In genomic region chr12:70645494-70646317, GRCh38 we compare ENCODE assay signal across 8 cellular contexts. TPM values are rescaled to one million over a fixed set of nuclear protein-coding genes. Genes with fewer than 3 reads are reported as not detected.
DNase-seq lines count a peak whose midpoint lies in the region; ATAC-seq and TF ChIP-seq lines count a peak whose summit lies in the region.

No MANE protein-coding gene starts in this region.

- peak; percentile 82 for ATAC-seq in GM21367 (IDR thresholded peaks at IDR 0.05; ENCODE audit: unreplicated experiment)
- ATAC-seq in right lobe of liver, result peak; percentile 78 to 91 (median 88)
- ATAC-seq in HG03520 (IDR thresholded peaks at IDR 0.05; ENCODE audit: unreplicated experiment), result no peak

- H3K4me1 Mint-ChIP-seq in chondrocyte (ENCODE audit: low read depth), result peaks cover 52% of the 10 kb centered on the region

- H3K4me3 ChIP-seq in right lobe of liver, result no peak overlapping the region

- peak overlapping the region; percentile 93 for H3K27ac ChIP-seq in 22Rv1
- peak overlapping the region; percentile 2 to 74 (median 26) for H3K27ac ChIP-seq in right lobe of liver

- H3K27me3 Mint-ChIP-seq in chondrocyte (ENCODE audit: low read depth), result no peaks in the 10 kb centered on the region

- no peaks in the 10 kb centered on the region for H3K27me3 ChIP-seq in right lobe of liver

- peak overlapping the region; percentile 41 for H3K4me3 Mint-ChIP-seq in chondrocyte (ENCODE audit: unreplicated experiment)

- intact Hi-C loops in right lobe of liver (cut with DNase I), result no loop called here

- no peak for TF ChIP-seq POLR2A in right lobe of liver (IDR thresholded peaks at IDR 0.05)

- WGBS in right lobe of liver (ENCODE audit: insufficient coverage, low coverage, low lambda C conversion rate, missing lambda C conversion rate), result 32% methylated on average over 10 of the region's 10 CpGs

- no peaks in the 10 kb centered on the region for H3K36me3 ChIP-seq in right lobe of liver

- H3K4me1 ChIP-seq in right lobe of liver, result no peaks in the 10 kb centered on the region

- H3K9me3 Mint-ChIP-seq in chondrocyte (ENCODE audit: low read depth), result no peaks in the 10 kb centered on the region

- H3K9me3 ChIP-seq in right lobe of liver, result no peaks in the 10 kb centered on the region

- peak; percentile 38 for DNase-seq in KG1 (lab: John Stamatoyannopoulos, UW)
- DNase-seq in chondrocyte (ENCODE audit: low spot score), result no peak
- DNase-seq in right lobe of liver, result peak in 2 of 3 donors; percentile 57 to 58
- no peak for DNase-seq in NOMO-1 (lab: John Stamatoyannopoulos, UW; ENCODE audit: unreplicated experiment in 2 of 2)
- no peak for DNase-seq in SKM-1 treated with dmso at 0.1 percent for 144 hours (lab: John Stamatoyannopoulos, UW; ENCODE audit: unreplicated experiment)

- H3K36me3 Mint-ChIP-seq in chondrocyte (ENCODE audit: low read depth), result no peaks in the 10 kb centered on the region

- H3K27ac Mint-ChIP-seq in chondrocyte (ENCODE audit: unreplicated experiment), result peak overlapping the region; percentile 84

- TF ChIP-seq CTCF in 22Rv1 (IDR thresholded peaks at IDR 0.05), result no peak
- TF ChIP-seq CTCF in chondrocyte (IDR thresholded peaks at IDR 0.05), result no peak
- no peak for TF ChIP-seq CTCF in right lobe of liver (IDR thresholded peaks at IDR 0.05)

RNA-seq across cellular contexts. Expression of gene PTPRB, which starts 8.5 kb away (rescaled TPM):
- total RNA-seq in chondrocyte, result 0.21 to 0.37 TPM (median 0.29 TPM) in 3 replicates
- 10 to 100 TPM; 12.7 to 35.9 (median 16.9) TPM for total RNA-seq in right lobe of liver

Comparison
In these comparisons a context has a peak if more than half of its experiments do, and no peak if none do; other contexts are left out.
1. DNase-seq: peak in KG1 (single experiment) and right lobe of liver (2 of 3); none in chondrocyte (single experiment), NOMO-1 (0 of 2) and SKM-1 treated with dmso at 0.1 percent for 144 hours (single experiment).